ENCODE assay signal across 19 cellular contexts in genomic region chr1:67956096-67956495, GRCh38.
"Had no signal": no experiment of that assay in that cellular context is flagged by ENCODE, and none has a peak within 500 bp of the region (broad histone marks: within the 10 kb centered on the region; RNA-seq: fewer than 3 reads in every experiment).

No MANE protein-coding gene starts in this region.

- H2AFZ ChIP-seq: parathyroid adenoma had no signal

- H3K9ac ChIP-seq: parathyroid adenoma had no signal

- H3K27ac ChIP-seq: coronary artery, neutrophil, parathyroid adenoma, sigmoid colon, testis, WERI-Rb-1 had no signal

- ATAC-seq: left ventricle myocardium superior; naive thymus-derived CD4-positive, alpha-beta T cell; stimulated activated effector memory CD8-positive, alpha-beta T cell treated with anti-CD3 and anti-CD28 coated beads, Interleukin-12 subunit alpha, Interleukin-12 subunit beta, amount 100 ng/mL, for 72 hours had no signal

- H3K4me3 Mint-ChIP-seq: activated naive CD4-positive, alpha-beta T cell treated with anti-CD3 and anti-CD28 coated beads, Interleukin-2, amount 50 U/mL, for 24 hours; central memory CD8-positive, alpha-beta T cell; naive thymus-derived CD4-positive, alpha-beta T cell; stimulated activated effector memory CD8-positive, alpha-beta T cell treated with anti-CD3 and anti-CD28 coated beads, Interleukin-12 subunit alpha, Interleukin-12 subunit beta, amount 100 ng/mL, for 72 hours had no signal

- FAIRE-seq: frontal cortex had no signal

- H3K9me3 ChIP-seq: neutrophil, sigmoid colon, testis had no signal

- H3K4me1 Mint-ChIP-seq: activated naive CD4-positive, alpha-beta T cell treated with anti-CD3 and anti-CD28 coated beads, Interleukin-2, amount 50 U/mL, for 24 hours; central memory CD8-positive, alpha-beta T cell; naive thymus-derived CD4-positive, alpha-beta T cell; stimulated activated effector memory CD8-positive, alpha-beta T cell treated with anti-CD3 and anti-CD28 coated beads, Interleukin-12 subunit alpha, Interleukin-12 subunit beta, amount 100 ng/mL, for 72 hours had no signal

- H3K27me3 ChIP-seq: neutrophil, sigmoid colon, testis had no signal

- H3K27ac Mint-ChIP-seq: activated naive CD4-positive, alpha-beta T cell treated with anti-CD3 and anti-CD28 coated beads, Interleukin-2, amount 50 U/mL, for 24 hours; naive thymus-derived CD4-positive, alpha-beta T cell; stimulated activated effector memory CD8-positive, alpha-beta T cell treated with anti-CD3 and anti-CD28 coated beads, Interleukin-12 subunit alpha, Interleukin-12 subunit beta, amount 100 ng/mL, for 72 hours had no signal

- H3K36me3 ChIP-seq: neutrophil, sigmoid colon, WERI-Rb-1 had no signal

- H3K36me3 Mint-ChIP-seq: activated naive CD4-positive, alpha-beta T cell treated with anti-CD3 and anti-CD28 coated beads, Interleukin-2, amount 50 U/mL, for 24 hours; brain; naive thymus-derived CD4-positive, alpha-beta T cell; stimulated activated effector memory CD8-positive, alpha-beta T cell treated with anti-CD3 and anti-CD28 coated beads, Interleukin-12 subunit alpha, Interleukin-12 subunit beta, amount 100 ng/mL, for 72 hours had no signal

- H3K4me3 ChIP-seq: coronary artery, sigmoid colon, testis had no signal

- H3K9me3 Mint-ChIP-seq: activated naive CD4-positive, alpha-beta T cell treated with anti-CD3 and anti-CD28 coated beads, Interleukin-2, amount 50 U/mL, for 24 hours; brain; central memory CD8-positive, alpha-beta T cell; stimulated activated effector memory CD8-positive, alpha-beta T cell treated with anti-CD3 and anti-CD28 coated beads, Interleukin-12 subunit alpha, Interleukin-12 subunit beta, amount 100 ng/mL, for 72 hours had no signal

- H3K4me1 ChIP-seq: parathyroid adenoma had no signal

- DNase-seq: activated CD4-positive, alpha-beta T cell treated with anti-CD3 and anti-CD28 coated beads, Interleukin-2, amount 50 U/mL, for 4 hours; activated gamma-delta T cell; erythroblast; left ventricle myocardium superior; mesenchymal stem cell; naive thymus-derived CD4-positive, alpha-beta T cell; sigmoid colon; stimulated activated CD4-positive, alpha-beta T cell treated with anti-CD3 and anti-CD28 coated beads, Interleukin-4, amount 100 ng/mL, for 24 hours; SW 1271; testis; WERI-Rb-1 had no signal

- H3K79me2 ChIP-seq: parathyroid adenoma had no signal
